29 cellular contexts compared by ENCODE assay signal in genomic region chr3:61714225-61714624, GRCh38.
"Had no signal": no experiment of that assay in that cellular context is flagged by ENCODE, and none has a peak within 500 bp of the region (broad histone marks: within the 10 kb centered on the region; RNA-seq: fewer than 3 reads in every experiment).

No MANE protein-coding gene starts in this region.

- H3K27me3 Mint-ChIP-seq: stimulated activated memory B cell treated with anti-CD40 and anti-IgM and Interleukin-4, amounts not matched to agents 10 μg/mL and 1 μg/mL and 100 μg/mL, for 72 hours; stimulated activated naive B cell treated with anti-CD40 and anti-IgM and Interleukin-4, amounts not matched to agents 10 μg/mL and 1 μg/mL and 100 μg/mL, for 72 hours; stimulated activated naive CD8-positive, alpha-beta T cell treated with anti-CD3 and anti-CD28 coated beads, Interleukin-15, amount 100 ng/mL, for 72 hours; stimulated activated naive CD8-positive, alpha-beta T cell treated with anti-CD3 and anti-CD28 coated beads, Interleukin-15, Interleukin-2, amounts not matched to agents 100 ng/mL and 50 ng/mL, for 24 hours; type B pancreatic cell had no signal

- H3K27ac ChIP-seq: stomach, suprapubic skin, testis, thoracic aorta, thyroid gland, tibial artery, tibial nerve, transverse colon, upper lobe of left lung, upper lobe of right lung, uterus, vagina had no signal

- H3K4me1 Mint-ChIP-seq: stimulated activated effector memory CD8-positive, alpha-beta T cell treated with anti-CD3 and anti-CD28 coated beads, Interleukin-12 subunit alpha, Interleukin-12 subunit beta, amount 100 ng/mL, for 72 hours; stimulated activated memory B cell treated with anti-CD40 and anti-IgM and Interleukin-4, amounts not matched to agents 10 μg/mL and 1 μg/mL and 100 μg/mL, for 72 hours; stimulated activated naive B cell treated with anti-CD40 and anti-IgM and Interleukin-4, amounts not matched to agents 10 μg/mL and 1 μg/mL and 100 μg/mL, for 72 hours; stimulated activated naive CD8-positive, alpha-beta T cell treated with anti-CD3 and anti-CD28 coated beads, Interleukin-15, amount 100 ng/mL, for 72 hours had no signal

- ATAC-seq: stimulated activated effector memory CD8-positive, alpha-beta T cell treated with anti-CD3 and anti-CD28 coated beads, Interleukin-12 subunit alpha, Interleukin-12 subunit beta, amount 100 ng/mL, for 72 hours; stimulated activated memory B cell treated with anti-CD40 and anti-IgM and Interleukin-4, amounts not matched to agents 10 μg/mL and 1 μg/mL and 100 μg/mL, for 72 hours; stimulated activated naive B cell treated with anti-CD40 and anti-IgM and Interleukin-4, amounts not matched to agents 10 μg/mL and 1 μg/mL and 100 μg/mL, for 72 hours; stimulated activated naive CD8-positive, alpha-beta T cell treated with anti-CD3 and anti-CD28 coated beads, Interleukin-15, amount 100 ng/mL, for 72 hours; stimulated activated naive CD8-positive, alpha-beta T cell treated with anti-CD3 and anti-CD28 coated beads, Interleukin-15, Interleukin-2, amounts not matched to agents 100 U/mL and 50 U/mL, for 24 hours; upper lobe of right lung had no signal

- H3K36me3 ChIP-seq: stomach, suprapubic skin, thoracic aorta, thyroid gland, tibial artery, tibial nerve, transverse colon, upper lobe of left lung, upper lobe of right lung, uterus, vagina had no signal

- DNase-seq: stimulated activated CD4-positive, alpha-beta T cell treated with anti-CD3 and anti-CD28 coated beads, Interleukin-2, amount 100 ng/mL, for 48 hours; stimulated activated CD4-positive, alpha-beta T cell treated with anti-CD3 and anti-CD28 coated beads, Interleukin-4, amount 100 ng/mL, for 1 hour; stimulated activated CD4-positive, alpha-beta T cell treated with anti-CD3 and anti-CD28 coated beads, Interleukin-4, amount 100 ng/mL, for 24 hours; stimulated activated CD4-positive, alpha-beta T cell treated with anti-CD3 and anti-CD28 coated beads, Interleukin-4, amount 100 ng/mL, for 4 hours; stimulated activated CD8-positive, alpha-beta memory T cell treated with anti-CD3 and anti-CD28 coated beads, Interleukin-4, amount 100 ng/mL, for 48 hours; stimulated activated naive B cell treated with anti-CD40 and anti-IgM and Interleukin-4, amounts not matched to agents 10 μg/mL and 1 μg/mL and 100 μg/mL, for 72 hours; stimulated activated naive CD4-positive, alpha-beta T cell; stimulated activated naive CD4-positive, alpha-beta T cell treated with Interleukin-2 at 50 U/mL for 16 hours; stimulated activated naive CD8-positive, alpha-beta T cell treated with anti-CD3 and anti-CD28 coated beads, Interleukin-15, amount 100 ng/mL, for 72 hours; stimulated activated naive CD8-positive, alpha-beta T cell treated with anti-CD3 and anti-CD28 coated beads, Interleukin-15, Interleukin-2, amounts not matched to agents 100 U/mL and 50 U/mL, for 24 hours; stomach; substantia nigra; testis; thyroid gland; tibial artery; transverse colon; trophoblast cell; upper lobe of left lung; upper lobe of right lung; uterus had no signal

- H3K4me3 ChIP-seq: stomach, suprapubic skin, testis, thoracic aorta, thyroid gland, tibial artery, tibial nerve, transverse colon, upper lobe of left lung, upper lobe of right lung, uterus, vagina had no signal

- FAIRE-seq: urothelium cell line had no signal

- H3K27me3 ChIP-seq: stomach, suprapubic skin, testis, thyroid gland, tibial artery, tibial nerve, transverse colon, upper lobe of left lung, upper lobe of right lung, uterus, vagina had no signal

- H3K9me3 Mint-ChIP-seq: stimulated activated effector memory CD8-positive, alpha-beta T cell treated with anti-CD3 and anti-CD28 coated beads, Interleukin-12 subunit alpha, Interleukin-12 subunit beta, amount 100 ng/mL, for 72 hours; stimulated activated naive CD8-positive, alpha-beta T cell treated with anti-CD3 and anti-CD28 coated beads, Interleukin-15, Interleukin-2, amounts not matched to agents 100 ng/mL and 50 ng/mL, for 24 hours had no signal

- H3K36me3 Mint-ChIP-seq: stimulated activated effector memory CD8-positive, alpha-beta T cell treated with anti-CD3 and anti-CD28 coated beads, Interleukin-12 subunit alpha, Interleukin-12 subunit beta, amount 100 ng/mL, for 72 hours; stimulated activated memory B cell treated with anti-CD40 and anti-IgM and Interleukin-4, amounts not matched to agents 10 μg/mL and 1 μg/mL and 100 μg/mL, for 72 hours; stimulated activated naive B cell treated with anti-CD40 and anti-IgM and Interleukin-4, amounts not matched to agents 10 μg/mL and 1 μg/mL and 100 μg/mL, for 72 hours had no signal

- H3K27ac Mint-ChIP-seq: stimulated activated effector memory CD8-positive, alpha-beta T cell treated with anti-CD3 and anti-CD28 coated beads, Interleukin-12 subunit alpha, Interleukin-12 subunit beta, amount 100 ng/mL, for 72 hours; stimulated activated memory B cell treated with anti-CD40 and anti-IgM and Interleukin-4, amounts not matched to agents 10 μg/mL and 1 μg/mL and 100 μg/mL, for 72 hours; stimulated activated naive B cell treated with anti-CD40 and anti-IgM and Interleukin-4, amounts not matched to agents 10 μg/mL and 1 μg/mL and 100 μg/mL, for 72 hours; stimulated activated naive CD8-positive, alpha-beta T cell treated with anti-CD3 and anti-CD28 coated beads, Interleukin-15, amount 100 ng/mL, for 72 hours; stimulated activated naive CD8-positive, alpha-beta T cell treated with anti-CD3 and anti-CD28 coated beads, Interleukin-15, Interleukin-2, amounts not matched to agents 100 ng/mL and 50 ng/mL, for 24 hours; type B pancreatic cell had no signal

- H3K9me3 ChIP-seq: suprapubic skin, testis, thoracic aorta, thyroid gland, tibial artery, tibial nerve, transverse colon, upper lobe of left lung, upper lobe of right lung, uterus, vagina had no signal

- H3K4me1 ChIP-seq: stomach, suprapubic skin, upper lobe of right lung, uterus had no signal

- H3K4me3 Mint-ChIP-seq: stimulated activated effector memory CD8-positive, alpha-beta T cell treated with anti-CD3 and anti-CD28 coated beads, Interleukin-12 subunit alpha, Interleukin-12 subunit beta, amount 100 ng/mL, for 72 hours; stimulated activated memory B cell treated with anti-CD40 and anti-IgM and Interleukin-4, amounts not matched to agents 10 μg/mL and 1 μg/mL and 100 μg/mL, for 72 hours; stimulated activated naive B cell treated with anti-CD40 and anti-IgM and Interleukin-4, amounts not matched to agents 10 μg/mL and 1 μg/mL and 100 μg/mL, for 72 hours; stimulated activated naive CD8-positive, alpha-beta T cell treated with anti-CD3 and anti-CD28 coated beads, Interleukin-15, amount 100 ng/mL, for 72 hours; stimulated activated naive CD8-positive, alpha-beta T cell treated with anti-CD3 and anti-CD28 coated beads, Interleukin-15, Interleukin-2, amounts not matched to agents 100 ng/mL and 50 ng/mL, for 24 hours; type B pancreatic cell had no signal
